19 cellular contexts compared by ENCODE assay signal in the genomic region with DNA sequence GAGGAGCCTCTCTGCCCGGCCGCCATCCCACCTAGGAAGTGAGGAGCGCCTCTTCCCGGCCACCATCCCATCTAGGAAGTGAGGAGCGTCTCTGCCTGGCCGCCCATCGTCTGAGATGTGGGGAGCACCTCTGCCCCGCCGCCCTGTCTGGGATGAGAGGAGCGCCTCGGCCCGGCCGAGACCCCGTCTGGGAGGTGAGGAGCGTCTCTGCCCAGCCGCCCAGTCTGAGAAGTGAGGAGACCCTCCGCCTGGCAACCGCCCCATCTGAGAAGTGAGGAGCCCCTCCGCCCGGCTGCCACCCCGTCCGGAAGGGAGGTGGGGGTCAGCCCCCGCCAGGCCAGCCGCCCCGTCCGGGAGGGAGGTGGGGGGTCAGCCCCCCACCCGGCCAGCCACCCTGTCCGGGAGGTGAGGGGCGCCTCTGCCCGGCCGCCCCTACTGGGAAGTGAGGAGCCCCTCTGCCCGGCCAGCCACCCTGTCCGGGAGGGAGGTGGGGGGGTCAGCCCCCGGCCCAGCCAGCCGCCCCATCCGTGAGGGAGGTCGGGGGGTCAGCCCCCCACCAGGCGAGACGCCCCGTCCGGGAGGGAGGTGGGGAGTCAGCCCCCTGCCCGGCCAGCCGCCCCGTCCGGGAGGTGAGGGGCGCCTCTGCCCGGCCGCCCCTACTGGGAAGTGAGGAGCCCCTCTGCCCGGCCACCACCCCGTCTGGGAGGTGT. TPM values are rescaled to one million over a fixed set of nuclear protein-coding genes. Genes with fewer than 3 reads are reported as not detected.
"Had no signal": no experiment of that assay in that cellular context is flagged by ENCODE, and none has a peak within 500 bp of the region (broad histone marks: within the 10 kb centered on the region; RNA-seq: fewer than 3 reads in every experiment).

No MANE protein-coding gene starts in this region.

RNA-seq across cellular contexts. Expression of a gene that starts 55.5 kb away (rescaled TPM):
- total RNA-seq: kidney, kidney epithelial cell, left cardiac atrium, left colon, left lobe of liver, left lung, left ventricle myocardium inferior, left ventricle myocardium superior, lower lobe of right lung, lung microvascular endothelial cell, mammary epithelial cell, mesenteric fat pad, mucosa of descending colon, mucosa of gallbladder, myocyte had no signal
- polyA plus RNA-seq: hepatocyte, immature natural killer cell, keratinocyte, liver, mammary epithelial cell had no signal
